ENCODE assay signal across 16 cellular contexts in the genomic region with DNA sequence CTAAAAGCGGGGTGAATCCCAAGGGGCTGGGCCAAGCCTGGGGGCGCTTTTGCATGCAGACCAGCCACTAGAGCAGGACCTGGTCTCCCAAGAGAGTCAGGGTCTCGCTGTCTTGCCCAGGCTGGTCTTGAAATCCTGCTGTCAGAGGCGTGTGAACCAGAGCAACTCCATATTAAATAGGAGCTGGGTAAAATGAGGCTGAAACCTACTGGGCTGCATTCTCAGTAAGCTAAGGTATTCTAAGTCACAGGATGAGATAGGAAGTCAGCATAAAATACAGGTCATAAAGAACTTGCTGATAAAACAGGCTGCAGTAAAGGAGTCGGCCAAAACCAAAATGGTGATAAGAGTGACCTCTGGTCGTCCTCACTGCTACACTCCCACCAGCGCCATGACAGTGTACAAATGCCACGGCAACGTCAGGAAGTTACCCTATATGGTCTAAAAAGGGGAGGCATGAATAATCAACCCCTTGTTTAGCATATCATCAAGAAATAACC. TPM values are rescaled to one million over a fixed set of nuclear protein-coding genes. Genes with fewer than 3 reads are reported as not detected.
DNase-seq lines count a peak whose midpoint lies in the region; ATAC-seq and TF ChIP-seq lines count a peak whose summit lies in the region.
"Had no signal": no experiment of that assay in that cellular context is flagged by ENCODE, and none has a peak within 500 bp of the region (broad histone marks: within the 10 kb centered on the region; RNA-seq: fewer than 3 reads in every experiment).

No MANE protein-coding gene starts in this region.

- no peak overlapping the region for H3K27ac ChIP-seq in CD8-positive, alpha-beta T cell (ENCODE audit: low read depth, low read length)
- H3K27ac ChIP-seq: BLaER1 treated with 17β-estradiol and CSF1 and Interleukin-3, amounts not matched to agents 10 nM and 100 nM; gastrocnemius medialis had no signal

- no peak for TF ChIP-seq CTCF in mesothelial cell of epicardium (IDR thresholded peaks at IDR 0.05; ENCODE audit: unreplicated experiment)
- no peak for TF ChIP-seq CTCF in CD8-positive, alpha-beta T cell (IDR thresholded peaks at IDR 0.05)

- peak; percentile 22 for DNase-seq in ELR (ENCODE audit: low read depth)
- DNase-seq in adipocyte (ENCODE audit: low read depth) = no peak
- no peak for DNase-seq in mesothelial cell of epicardium (ENCODE audit: low spot score in 2 of 2, unreplicated experiment in 2 of 2)
- DNase-seq in epidermal melanocyte (ENCODE audit: insufficient read length, low spot score) = no peak
- no peak for DNase-seq in activated CD4-positive, CD25-positive, alpha-beta regulatory T cell treated with anti-CD3 and anti-CD28 coated beads, Interleukin-2, amount 50 U/mL, for 72 hours
- no peak for DNase-seq in CD8-positive, alpha-beta T cell
- no peak for DNase-seq in COLO829 (ENCODE audit: low spot score)
- DNase-seq: DND-41; effector memory CD8-positive, alpha-beta T cell; gastrocnemius medialis; Kasumi-1; NCI-H1694 treated with DMSO at 0.1 percent for 48 hours; NCI-H526 had no signal

- no peaks in the 10 kb centered on the region for H3K36me3 ChIP-seq in adipocyte (ENCODE audit: control insufficient read depth, insufficient read depth, low read length, severe bottlenecking)
- H3K36me3 ChIP-seq in CD8-positive, alpha-beta T cell (ENCODE audit: insufficient read depth, low read length) = no peaks in the 10 kb centered on the region
- H3K36me3 ChIP-seq: BLaER1 treated with 17β-estradiol and CSF1 and Interleukin-3, amounts not matched to agents 10 nM and 100 nM; gastrocnemius medialis had no signal

- H3K36me3 Mint-ChIP-seq in mesothelial cell of epicardium = no peaks in the 10 kb centered on the region
- no peaks in the 10 kb centered on the region for H3K36me3 Mint-ChIP-seq in CD8-positive, alpha-beta T cell
- H3K36me3 Mint-ChIP-seq: brain had no signal

- intact Hi-C loops in CD8-positive, alpha-beta T cell (cut with DNase I, micrococcal nuclease) = loop anchor here (5.0 to 10.0 kb wide), 3 partner anchors 170 to 1770 kb away; no protein-coding TSS in a partner anchor

- POLR2A ChIA-PET in CD8-positive, alpha-beta T cell (lab: Charles Lee) = no interaction called here

- no peaks in the 10 kb centered on the region for H3K27me3 Mint-ChIP-seq in mesothelial cell of epicardium (ENCODE audit: low read depth)
- peaks cover 17% of the 10 kb centered on the region for H3K27me3 Mint-ChIP-seq in CD8-positive, alpha-beta T cell (ENCODE audit: low read depth)

- peaks cover 21% of the 10 kb centered on the region for H3K4me1 Mint-ChIP-seq in mesothelial cell of epicardium
- H3K4me1 Mint-ChIP-seq in CD8-positive, alpha-beta T cell (ENCODE audit: low read depth) = no peaks in the 10 kb centered on the region

- H3K9ac ChIP-seq in adipocyte (ENCODE audit: low read length) = no peak overlapping the region
- H3K9ac ChIP-seq: BLaER1 treated with 17β-estradiol and CSF1 and Interleukin-3, amounts not matched to agents 10 nM and 100 nM had no signal

- CTCF ChIA-PET in CD8-positive, alpha-beta T cell (lab: Charles Lee) = interaction anchor here (0.7 to 10.9 kb wide), 2 partner anchors 41 to 391 kb away, joined by 3 to 343 read pairs; no protein-coding TSS in a partner anchor

- TF ChIP-seq RAD21 in Ishikawa (IDR thresholded peaks at IDR 0.05; ENCODE audit: low read depth) = no peak

- no peaks in the 10 kb centered on the region for H3K9me3 ChIP-seq in adipocyte (ENCODE audit: control insufficient read depth, low read length)
- no peaks in the 10 kb centered on the region for H3K9me3 ChIP-seq in CD8-positive, alpha-beta T cell (ENCODE audit: low read length)
- H3K9me3 ChIP-seq: BLaER1 treated with 17β-estradiol and CSF1 and Interleukin-3, amounts not matched to agents 10 nM and 100 nM; gastrocnemius medialis had no signal

- H3K27ac Mint-ChIP-seq in mesothelial cell of epicardium = peak overlapping the region; percentile 16
- H3K27ac Mint-ChIP-seq in CD8-positive, alpha-beta T cell = no peak overlapping the region
- H3K27ac Mint-ChIP-seq: effector memory CD8-positive, alpha-beta T cell had no signal

- no peak for TF ChIP-seq EP300 in Ishikawa (IDR thresholded peaks at IDR 0.05; ENCODE audit: borderline replicate concordance)

- H3K4me3 ChIP-seq in adipocyte (ENCODE audit: low read length) = peak overlapping the region; percentile 11
- no peak overlapping the region for H3K4me3 ChIP-seq in CD8-positive, alpha-beta T cell (ENCODE audit: low read depth, low read length)
- H3K4me3 ChIP-seq: BLaER1 treated with 17β-estradiol and CSF1 and Interleukin-3, amounts not matched to agents 10 nM and 100 nM; gastrocnemius medialis had no signal

- no peak overlapping the region for H3K4me3 Mint-ChIP-seq in mesothelial cell of epicardium
- no peak overlapping the region for H3K4me3 Mint-ChIP-seq in CD8-positive, alpha-beta T cell
- H3K4me3 Mint-ChIP-seq: brain; effector memory CD8-positive, alpha-beta T cell had no signal

- no peak for ATAC-seq in CD8-positive, alpha-beta T cell
- ATAC-seq: effector memory CD8-positive, alpha-beta T cell; gastrocnemius medialis had no signal

- no peaks in the 10 kb centered on the region for H3K9me3 Mint-ChIP-seq in mesothelial cell of epicardium
- H3K9me3 Mint-ChIP-seq in CD8-positive, alpha-beta T cell = no peaks in the 10 kb centered on the region
- H3K9me3 Mint-ChIP-seq: effector memory CD8-positive, alpha-beta T cell had no signal

- H3K27me3 ChIP-seq in adipocyte (replicated peaks; ENCODE audit: control insufficient read depth, insufficient read depth, low read length) = no peaks in the 10 kb centered on the region
- no peaks in the 10 kb centered on the region for H3K27me3 ChIP-seq in CD8-positive, alpha-beta T cell (ENCODE audit: insufficient read depth, low read length)
- H3K27me3 ChIP-seq: BLaER1 treated with 17β-estradiol and CSF1 and Interleukin-3, amounts not matched to agents 10 nM and 100 nM; gastrocnemius medialis had no signal

- H3K4me1 ChIP-seq in adipocyte (ENCODE audit: control insufficient read depth, insufficient read depth, low read length) = peaks cover 39% of the 10 kb centered on the region
- no peaks in the 10 kb centered on the region for H3K4me1 ChIP-seq in CD8-positive, alpha-beta T cell (ENCODE audit: insufficient read depth, low read length)

TF ChIP-seq in Ishikawa, 13 proteins besides CTCF, POLR2A, EP300 and RAD21:
- TF ChIP-seq, protein P1, sequence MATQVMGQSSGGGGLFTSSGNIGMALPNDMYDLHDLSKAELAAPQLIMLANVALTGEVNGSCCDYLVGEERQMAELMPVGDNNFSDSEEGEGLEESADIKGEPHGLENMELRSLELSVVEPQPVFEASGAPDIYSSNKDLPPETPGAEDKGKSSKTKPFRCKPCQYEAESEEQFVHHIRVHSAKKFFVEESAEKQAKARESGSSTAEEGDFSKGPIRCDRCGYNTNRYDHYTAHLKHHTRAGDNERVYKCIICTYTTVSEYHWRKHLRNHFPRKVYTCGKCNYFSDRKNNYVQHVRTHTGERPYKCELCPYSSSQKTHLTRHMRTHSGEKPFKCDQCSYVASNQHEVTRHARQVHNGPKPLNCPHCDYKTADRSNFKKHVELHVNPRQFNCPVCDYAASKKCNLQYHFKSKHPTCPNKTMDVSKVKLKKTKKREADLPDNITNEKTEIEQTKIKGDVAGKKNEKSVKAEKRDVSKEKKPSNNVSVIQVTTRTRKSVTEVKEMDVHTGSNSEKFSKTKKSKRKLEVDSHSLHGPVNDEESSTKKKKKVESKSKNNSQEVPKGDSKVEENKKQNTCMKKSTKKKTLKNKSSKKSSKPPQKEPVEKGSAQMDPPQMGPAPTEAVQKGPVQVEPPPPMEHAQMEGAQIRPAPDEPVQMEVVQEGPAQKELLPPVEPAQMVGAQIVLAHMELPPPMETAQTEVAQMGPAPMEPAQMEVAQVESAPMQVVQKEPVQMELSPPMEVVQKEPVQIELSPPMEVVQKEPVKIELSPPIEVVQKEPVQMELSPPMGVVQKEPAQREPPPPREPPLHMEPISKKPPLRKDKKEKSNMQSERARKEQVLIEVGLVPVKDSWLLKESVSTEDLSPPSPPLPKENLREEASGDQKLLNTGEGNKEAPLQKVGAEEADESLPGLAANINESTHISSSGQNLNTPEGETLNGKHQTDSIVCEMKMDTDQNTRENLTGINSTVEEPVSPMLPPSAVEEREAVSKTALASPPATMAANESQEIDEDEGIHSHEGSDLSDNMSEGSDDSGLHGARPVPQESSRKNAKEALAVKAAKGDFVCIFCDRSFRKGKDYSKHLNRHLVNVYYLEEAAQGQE (IDR thresholded peaks at IDR 0.05; ENCODE audit: low read depth) = no peak
- TF ChIP-seq, protein P2, sequence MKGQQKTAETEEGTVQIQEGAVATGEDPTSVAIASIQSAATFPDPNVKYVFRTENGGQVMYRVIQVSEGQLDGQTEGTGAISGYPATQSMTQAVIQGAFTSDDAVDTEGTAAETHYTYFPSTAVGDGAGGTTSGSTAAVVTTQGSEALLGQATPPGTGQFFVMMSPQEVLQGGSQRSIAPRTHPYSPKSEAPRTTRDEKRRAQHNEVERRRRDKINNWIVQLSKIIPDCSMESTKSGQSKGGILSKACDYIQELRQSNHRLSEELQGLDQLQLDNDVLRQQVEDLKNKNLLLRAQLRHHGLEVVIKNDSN (IDR thresholded peaks at IDR 0.05) = no peak
- peak; percentile 58; the same call in 1 of the 2 replicates for TF ChIP-seq YY1 (IDR thresholded peaks at IDR 0.05; ENCODE audit: low read depth)
TF ChIP-seq in Ishikawa: peak in this region for 1.

RNA-seq across cellular contexts. Expression of a gene that starts 13.5 kb away (rescaled TPM):
- 1.3 to 2.7 TPM (median 2.5 TPM) in 3 replicates for total RNA-seq in mesothelial cell of epicardium
- total RNA-seq in CD8-positive, alpha-beta T cell = under 1 TPM; 0.28 to 0.65 TPM

RNA-seq across cellular contexts. Expression of a gene that starts 18.9 kb away (rescaled TPM):
- total RNA-seq in mesothelial cell of epicardium = 21.4 to 23.2 TPM (median 22.5 TPM) in 3 replicates
- total RNA-seq in CD8-positive, alpha-beta T cell = 10 to 100 TPM; 21.9 to 26.6 TPM
